Comparison of ENCODE assay signal across 1 cellular context in the genomic region with DNA sequence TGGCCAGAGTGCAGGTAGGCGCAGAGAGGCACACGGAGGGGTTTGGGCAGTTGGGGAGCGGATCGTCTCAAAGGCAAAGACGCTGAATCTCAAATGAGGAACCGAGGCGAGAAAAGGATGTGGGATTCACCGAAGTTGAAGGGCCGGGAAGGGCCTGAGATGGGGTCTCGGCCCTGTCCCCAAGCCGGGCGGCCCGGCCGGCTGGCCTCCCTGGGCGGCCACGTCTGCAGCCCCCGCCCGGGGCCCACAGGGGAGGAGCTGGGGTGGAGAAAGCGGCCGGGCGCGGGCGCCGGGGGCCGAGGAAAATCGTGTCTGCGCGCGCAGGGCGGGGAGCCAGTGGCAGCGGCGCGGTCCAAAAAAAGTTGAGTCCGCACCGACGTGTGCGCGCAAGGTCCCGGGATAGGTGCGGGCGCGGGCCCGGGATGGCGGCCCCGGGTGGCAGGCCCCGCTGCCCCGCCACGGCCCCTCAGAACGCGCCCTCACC.
TF ChIP-seq lines count a peak whose summit lies in the region.

No MANE protein-coding gene starts in this region.

TF ChIP-seq in HepG2, 621 proteins besides CTCF, POLR2A, EP300 and RAD21 (continues in another document):
- TF ChIP-seq ZNF138 (CRISPR knock-in tag; IDR thresholded peaks at IDR 0.05; ENCODE audit: low read depth) (no peak; the same call in 1 of the 2 replicates), TOPORS (CRISPR knock-in tag; IDR thresholded peaks at IDR 0.05) (no peak), HNRNPLL (IDR thresholded peaks at IDR 0.05; ENCODE audit: low read depth, low read length, poor library complexity, severe bottlenecking) (no peak), SMARCE1 (IDR thresholded peaks at IDR 0.05; ENCODE audit: borderline replicate concordance) (no peak), ZNF777 (CRISPR knock-in tag; IDR thresholded peaks at IDR 0.05) (peak; percentile 81), TAF15 (IDR thresholded peaks at IDR 0.05; ENCODE audit: low read depth, low read length, poor library complexity, severe bottlenecking) (no peak), HOXA7 (CRISPR knock-in tag; IDR thresholded peaks at IDR 0.05) (no peak), HDAC2 (CRISPR knock-in tag; IDR thresholded peaks at IDR 0.05) (no peak), KLF16 (CRISPR knock-in tag; IDR thresholded peaks at IDR 0.05) (no peak), ZNF367 (CRISPR knock-in tag; IDR thresholded peaks at IDR 0.05; ENCODE audit: borderline replicate concordance) (no peak; the same call in 1 of the 2 replicates), ZNF382 (CRISPR knock-in tag; IDR thresholded peaks at IDR 0.05; ENCODE audit: borderline replicate concordance) (no peak), ZSCAN20 (CRISPR knock-in tag; IDR thresholded peaks at IDR 0.05; ENCODE audit: borderline replicate concordance) (peak; percentile 31; the same call in 1 of the 2 replicates), ZNF431 (CRISPR knock-in tag; IDR thresholded peaks at IDR 0.05; ENCODE audit: borderline replicate concordance, low read depth) (no peak), ZNF768 (CRISPR knock-in tag; IDR thresholded peaks at IDR 0.05) (no peak), GPN1 (CRISPR knock-in tag; IDR thresholded peaks at IDR 0.05; ENCODE audit: borderline replicate concordance) (no peak), SMYD3 (CRISPR knock-in tag; IDR thresholded peaks at IDR 0.05) (no peak), NFE2L2 (IDR thresholded peaks at IDR 0.05; ENCODE audit: low read length) (no peak), RXRA (CRISPR knock-in tag; IDR thresholded peaks at IDR 0.05) (no peak), ZFP37 (CRISPR knock-in tag; IDR thresholded peaks at IDR 0.05; ENCODE audit: borderline replicate concordance) (no peak), ZNF891 (CRISPR knock-in tag; IDR thresholded peaks at IDR 0.05) (no peak), ZSCAN12 (CRISPR knock-in tag; IDR thresholded peaks at IDR 0.05) (0 out of 2 replicates have a peak, but pooled peaks have one; percentile 19), ZNF83 (CRISPR knock-in tag; IDR thresholded peaks at IDR 0.05; ENCODE audit: borderline replicate concordance) (no peak; the same call in 1 of the 2 replicates), ZNF10 (CRISPR knock-in tag; IDR thresholded peaks at IDR 0.05; ENCODE audit: borderline replicate concordance, low read depth) (0 out of 2 replicates have a peak, but pooled peaks have one; percentile 43), KDM5B (CRISPR knock-in tag; IDR thresholded peaks at IDR 0.05; ENCODE audit: borderline replicate concordance) (no peak), CENPT (CRISPR knock-in tag; IDR thresholded peaks at IDR 0.05; ENCODE audit: low read depth) (no peak), ZNF616 (CRISPR knock-in tag; IDR thresholded peaks at IDR 0.05; ENCODE audit: low read depth) (no peak), ATF7 (IDR thresholded peaks at IDR 0.05) (no peak), ATF7 (CRISPR knock-in tag; IDR thresholded peaks at IDR 0.05) (no peak), SNRNP70 (IDR thresholded peaks at IDR 0.05; ENCODE audit: low read depth, low read length) (no peak), MZF1 (CRISPR knock-in tag; IDR thresholded peaks at IDR 0.05; ENCODE audit: borderline replicate concordance) (no peak), ONECUT2 (CRISPR knock-in tag; IDR thresholded peaks at IDR 0.05) (no peak)
- TF ChIP-seq, protein P1, sequence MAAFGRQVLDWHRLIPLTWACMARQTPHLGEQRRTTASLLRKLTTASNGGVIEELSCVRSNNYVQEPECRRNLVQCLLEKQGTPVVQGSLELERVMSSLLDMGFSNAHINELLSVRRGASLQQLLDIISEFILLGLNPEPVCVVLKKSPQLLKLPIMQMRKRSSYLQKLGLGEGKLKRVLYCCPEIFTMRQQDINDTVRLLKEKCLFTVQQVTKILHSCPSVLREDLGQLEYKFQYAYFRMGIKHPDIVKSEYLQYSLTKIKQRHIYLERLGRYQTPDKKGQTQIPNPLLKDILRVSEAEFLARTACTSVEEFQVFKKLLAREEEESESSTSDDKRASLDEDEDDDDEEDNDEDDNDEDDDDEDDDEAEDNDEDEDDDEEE (CRISPR knock-in tag; IDR thresholded peaks at IDR 0.05) = no peak
- TF ChIP-seq, protein P2, sequence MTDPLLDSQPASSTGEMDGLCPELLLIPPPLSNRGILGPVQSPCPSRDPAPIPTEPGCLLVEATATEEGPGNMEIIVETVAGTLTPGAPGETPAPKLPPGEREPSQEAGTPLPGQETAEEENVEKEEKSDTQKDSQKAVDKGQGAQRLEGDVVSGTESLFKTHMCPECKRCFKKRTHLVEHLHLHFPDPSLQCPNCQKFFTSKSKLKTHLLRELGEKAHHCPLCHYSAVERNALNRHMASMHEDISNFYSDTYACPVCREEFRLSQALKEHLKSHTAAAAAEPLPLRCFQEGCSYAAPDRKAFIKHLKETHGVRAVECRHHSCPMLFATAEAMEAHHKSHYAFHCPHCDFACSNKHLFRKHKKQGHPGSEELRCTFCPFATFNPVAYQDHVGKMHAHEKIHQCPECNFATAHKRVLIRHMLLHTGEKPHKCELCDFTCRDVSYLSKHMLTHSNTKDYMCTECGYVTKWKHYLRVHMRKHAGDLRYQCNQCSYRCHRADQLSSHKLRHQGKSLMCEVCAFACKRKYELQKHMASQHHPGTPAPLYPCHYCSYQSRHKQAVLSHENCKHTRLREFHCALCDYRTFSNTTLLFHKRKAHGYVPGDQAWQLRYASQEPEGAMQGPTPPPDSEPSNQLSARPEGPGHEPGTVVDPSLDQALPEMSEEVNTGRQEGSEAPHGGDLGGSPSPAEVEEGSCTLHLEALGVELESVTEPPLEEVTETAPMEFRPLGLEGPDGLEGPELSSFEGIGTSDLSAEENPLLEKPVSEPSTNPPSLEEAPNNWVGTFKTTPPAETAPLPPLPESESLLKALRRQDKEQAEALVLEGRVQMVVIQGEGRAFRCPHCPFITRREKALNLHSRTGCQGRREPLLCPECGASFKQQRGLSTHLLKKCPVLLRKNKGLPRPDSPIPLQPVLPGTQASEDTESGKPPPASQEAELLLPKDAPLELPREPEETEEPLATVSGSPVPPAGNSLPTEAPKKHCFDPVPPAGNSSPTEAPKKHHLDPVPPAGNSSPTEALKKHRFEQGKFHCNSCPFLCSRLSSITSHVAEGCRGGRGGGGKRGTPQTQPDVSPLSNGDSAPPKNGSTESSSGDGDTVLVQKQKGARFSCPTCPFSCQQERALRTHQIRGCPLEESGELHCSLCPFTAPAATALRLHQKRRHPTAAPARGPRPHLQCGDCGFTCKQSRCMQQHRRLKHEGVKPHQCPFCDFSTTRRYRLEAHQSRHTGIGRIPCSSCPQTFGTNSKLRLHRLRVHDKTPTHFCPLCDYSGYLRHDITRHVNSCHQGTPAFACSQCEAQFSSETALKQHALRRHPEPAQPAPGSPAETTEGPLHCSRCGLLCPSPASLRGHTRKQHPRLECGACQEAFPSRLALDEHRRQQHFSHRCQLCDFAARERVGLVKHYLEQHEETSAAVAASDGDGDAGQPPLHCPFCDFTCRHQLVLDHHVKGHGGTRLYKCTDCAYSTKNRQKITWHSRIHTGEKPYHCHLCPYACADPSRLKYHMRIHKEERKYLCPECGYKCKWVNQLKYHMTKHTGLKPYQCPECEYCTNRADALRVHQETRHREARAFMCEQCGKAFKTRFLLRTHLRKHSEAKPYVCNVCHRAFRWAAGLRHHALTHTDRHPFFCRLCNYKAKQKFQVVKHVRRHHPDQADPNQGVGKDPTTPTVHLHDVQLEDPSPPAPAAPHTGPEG (CRISPR knock-in tag; IDR thresholded peaks at IDR 0.05) = no peak; the same call in 1 of the 2 replicates
- TF ChIP-seq, protein P3, sequence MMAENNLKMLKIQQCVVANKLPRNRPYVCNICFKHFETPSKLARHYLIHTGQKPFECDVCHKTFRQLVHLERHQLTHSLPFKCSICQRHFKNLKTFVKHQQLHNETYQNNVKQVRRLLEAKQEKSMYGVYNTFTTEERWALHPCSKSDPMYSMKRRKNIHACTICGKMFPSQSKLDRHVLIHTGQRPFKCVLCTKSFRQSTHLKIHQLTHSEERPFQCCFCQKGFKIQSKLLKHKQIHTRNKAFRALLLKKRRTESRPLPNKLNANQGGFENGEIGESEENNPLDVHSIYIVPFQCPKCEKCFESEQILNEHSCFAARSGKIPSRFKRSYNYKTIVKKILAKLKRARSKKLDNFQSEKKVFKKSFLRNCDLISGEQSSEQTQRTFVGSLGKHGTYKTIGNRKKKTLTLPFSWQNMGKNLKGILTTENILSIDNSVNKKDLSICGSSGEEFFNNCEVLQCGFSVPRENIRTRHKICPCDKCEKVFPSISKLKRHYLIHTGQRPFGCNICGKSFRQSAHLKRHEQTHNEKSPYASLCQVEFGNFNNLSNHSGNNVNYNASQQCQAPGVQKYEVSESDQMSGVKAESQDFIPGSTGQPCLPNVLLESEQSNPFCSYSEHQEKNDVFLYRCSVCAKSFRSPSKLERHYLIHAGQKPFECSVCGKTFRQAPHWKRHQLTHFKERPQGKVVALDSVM (CRISPR knock-in tag; IDR thresholded peaks at IDR 0.05) = no peak
- TF ChIP-seq, protein P4, sequence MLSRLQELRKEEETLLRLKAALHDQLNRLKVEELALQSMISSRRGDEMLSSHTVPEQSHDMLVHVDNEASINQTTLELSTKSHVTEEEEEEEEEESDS (CRISPR knock-in tag; IDR thresholded peaks at IDR 0.05; ENCODE audit: borderline replicate concordance) = no peak
- TF ChIP-seq, protein P5, sequence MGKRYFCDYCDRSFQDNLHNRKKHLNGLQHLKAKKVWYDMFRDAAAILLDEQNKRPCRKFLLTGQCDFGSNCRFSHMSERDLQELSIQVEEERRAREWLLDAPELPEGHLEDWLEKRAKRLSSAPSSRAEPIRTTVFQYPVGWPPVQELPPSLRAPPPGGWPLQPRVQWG (CRISPR knock-in tag; IDR thresholded peaks at IDR 0.05; ENCODE audit: borderline replicate concordance, low read depth) = no peak
- TF ChIP-seq, protein P6, sequence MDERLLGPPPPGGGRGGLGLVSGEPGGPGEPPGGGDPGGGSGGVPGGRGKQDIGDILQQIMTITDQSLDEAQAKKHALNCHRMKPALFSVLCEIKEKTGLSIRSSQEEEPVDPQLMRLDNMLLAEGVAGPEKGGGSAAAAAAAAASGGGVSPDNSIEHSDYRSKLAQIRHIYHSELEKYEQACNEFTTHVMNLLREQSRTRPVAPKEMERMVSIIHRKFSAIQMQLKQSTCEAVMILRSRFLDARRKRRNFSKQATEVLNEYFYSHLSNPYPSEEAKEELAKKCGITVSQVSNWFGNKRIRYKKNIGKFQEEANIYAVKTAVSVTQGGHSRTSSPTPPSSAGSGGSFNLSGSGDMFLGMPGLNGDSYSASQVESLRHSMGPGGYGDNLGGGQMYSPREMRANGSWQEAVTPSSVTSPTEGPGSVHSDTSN (CRISPR knock-in tag; IDR thresholded peaks at IDR 0.05) = no peak
- TF ChIP-seq, protein P7, sequence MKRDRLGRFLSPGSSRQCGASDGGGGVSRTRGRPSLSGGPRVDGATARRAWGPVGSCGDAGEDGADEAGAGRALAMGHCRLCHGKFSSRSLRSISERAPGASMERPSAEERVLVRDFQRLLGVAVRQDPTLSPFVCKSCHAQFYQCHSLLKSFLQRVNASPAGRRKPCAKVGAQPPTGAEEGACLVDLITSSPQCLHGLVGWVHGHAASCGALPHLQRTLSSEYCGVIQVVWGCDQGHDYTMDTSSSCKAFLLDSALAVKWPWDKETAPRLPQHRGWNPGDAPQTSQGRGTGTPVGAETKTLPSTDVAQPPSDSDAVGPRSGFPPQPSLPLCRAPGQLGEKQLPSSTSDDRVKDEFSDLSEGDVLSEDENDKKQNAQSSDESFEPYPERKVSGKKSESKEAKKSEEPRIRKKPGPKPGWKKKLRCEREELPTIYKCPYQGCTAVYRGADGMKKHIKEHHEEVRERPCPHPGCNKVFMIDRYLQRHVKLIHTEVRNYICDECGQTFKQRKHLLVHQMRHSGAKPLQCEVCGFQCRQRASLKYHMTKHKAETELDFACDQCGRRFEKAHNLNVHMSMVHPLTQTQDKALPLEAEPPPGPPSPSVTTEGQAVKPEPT (CRISPR knock-in tag; IDR thresholded peaks at IDR 0.05; ENCODE audit: low read depth) = no peak
- TF ChIP-seq, protein P8, sequence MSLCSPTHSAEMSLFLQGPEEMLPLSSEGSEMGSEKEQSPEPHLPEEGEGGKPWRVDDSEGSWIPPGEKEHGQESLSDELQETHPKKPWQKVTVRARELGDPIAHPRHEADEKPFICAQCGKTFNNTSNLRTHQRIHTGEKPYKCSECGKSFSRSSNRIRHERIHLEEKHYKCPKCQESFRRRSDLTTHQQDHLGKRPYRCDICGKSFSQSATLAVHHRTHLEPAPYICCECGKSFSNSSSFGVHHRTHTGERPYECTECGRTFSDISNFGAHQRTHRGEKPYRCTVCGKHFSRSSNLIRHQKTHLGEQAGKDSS (CRISPR knock-in tag; IDR thresholded peaks at IDR 0.05; ENCODE audit: borderline replicate concordance, low read depth) = no peak
- TF ChIP-seq, protein P9, sequence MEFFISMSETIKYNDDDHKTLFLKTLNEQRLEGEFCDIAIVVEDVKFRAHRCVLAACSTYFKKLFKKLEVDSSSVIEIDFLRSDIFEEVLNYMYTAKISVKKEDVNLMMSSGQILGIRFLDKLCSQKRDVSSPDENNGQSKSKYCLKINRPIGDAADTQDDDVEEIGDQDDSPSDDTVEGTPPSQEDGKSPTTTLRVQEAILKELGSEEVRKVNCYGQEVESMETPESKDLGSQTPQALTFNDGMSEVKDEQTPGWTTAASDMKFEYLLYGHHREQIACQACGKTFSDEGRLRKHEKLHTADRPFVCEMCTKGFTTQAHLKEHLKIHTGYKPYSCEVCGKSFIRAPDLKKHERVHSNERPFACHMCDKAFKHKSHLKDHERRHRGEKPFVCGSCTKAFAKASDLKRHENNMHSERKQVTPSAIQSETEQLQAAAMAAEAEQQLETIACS (CRISPR knock-in tag; IDR thresholded peaks at IDR 0.05) = peak; percentile 71
- TF ChIP-seq, protein P10, sequence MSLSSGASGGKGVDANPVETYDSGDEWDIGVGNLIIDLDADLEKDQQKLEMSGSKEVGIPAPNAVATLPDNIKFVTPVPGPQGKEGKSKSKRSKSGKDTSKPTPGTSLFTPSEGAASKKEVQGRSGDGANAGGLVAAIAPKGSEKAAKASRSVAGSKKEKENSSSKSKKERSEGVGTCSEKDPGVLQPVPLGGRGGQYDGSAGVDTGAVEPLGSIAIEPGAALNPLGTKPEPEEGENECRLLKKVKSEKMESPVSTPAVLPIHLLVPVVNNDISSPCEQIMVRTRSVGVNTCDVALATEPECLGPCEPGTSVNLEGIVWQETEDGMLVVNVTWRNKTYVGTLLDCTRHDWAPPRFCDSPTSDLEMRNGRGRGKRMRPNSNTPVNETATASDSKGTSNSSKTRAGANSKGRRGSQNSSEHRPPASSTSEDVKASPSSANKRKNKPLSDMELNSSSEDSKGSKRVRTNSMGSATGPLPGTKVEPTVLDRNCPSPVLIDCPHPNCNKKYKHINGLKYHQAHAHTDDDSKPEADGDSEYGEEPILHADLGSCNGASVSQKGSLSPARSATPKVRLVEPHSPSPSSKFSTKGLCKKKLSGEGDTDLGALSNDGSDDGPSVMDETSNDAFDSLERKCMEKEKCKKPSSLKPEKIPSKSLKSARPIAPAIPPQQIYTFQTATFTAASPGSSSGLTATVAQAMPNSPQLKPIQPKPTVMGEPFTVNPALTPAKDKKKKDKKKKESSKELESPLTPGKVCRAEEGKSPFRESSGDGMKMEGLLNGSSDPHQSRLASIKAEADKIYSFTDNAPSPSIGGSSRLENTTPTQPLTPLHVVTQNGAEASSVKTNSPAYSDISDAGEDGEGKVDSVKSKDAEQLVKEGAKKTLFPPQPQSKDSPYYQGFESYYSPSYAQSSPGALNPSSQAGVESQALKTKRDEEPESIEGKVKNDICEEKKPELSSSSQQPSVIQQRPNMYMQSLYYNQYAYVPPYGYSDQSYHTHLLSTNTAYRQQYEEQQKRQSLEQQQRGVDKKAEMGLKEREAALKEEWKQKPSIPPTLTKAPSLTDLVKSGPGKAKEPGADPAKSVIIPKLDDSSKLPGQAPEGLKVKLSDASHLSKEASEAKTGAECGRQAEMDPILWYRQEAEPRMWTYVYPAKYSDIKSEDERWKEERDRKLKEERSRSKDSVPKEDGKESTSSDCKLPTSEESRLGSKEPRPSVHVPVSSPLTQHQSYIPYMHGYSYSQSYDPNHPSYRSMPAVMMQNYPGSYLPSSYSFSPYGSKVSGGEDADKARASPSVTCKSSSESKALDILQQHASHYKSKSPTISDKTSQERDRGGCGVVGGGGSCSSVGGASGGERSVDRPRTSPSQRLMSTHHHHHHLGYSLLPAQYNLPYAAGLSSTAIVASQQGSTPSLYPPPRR (CRISPR knock-in tag; IDR thresholded peaks at IDR 0.05; ENCODE audit: borderline replicate concordance) = 0 out of 2 replicates have a peak, but pooled peaks have one; percentile 1
